Comparison of ENCODE assay signal across 1 cellular context in the genomic region with DNA sequence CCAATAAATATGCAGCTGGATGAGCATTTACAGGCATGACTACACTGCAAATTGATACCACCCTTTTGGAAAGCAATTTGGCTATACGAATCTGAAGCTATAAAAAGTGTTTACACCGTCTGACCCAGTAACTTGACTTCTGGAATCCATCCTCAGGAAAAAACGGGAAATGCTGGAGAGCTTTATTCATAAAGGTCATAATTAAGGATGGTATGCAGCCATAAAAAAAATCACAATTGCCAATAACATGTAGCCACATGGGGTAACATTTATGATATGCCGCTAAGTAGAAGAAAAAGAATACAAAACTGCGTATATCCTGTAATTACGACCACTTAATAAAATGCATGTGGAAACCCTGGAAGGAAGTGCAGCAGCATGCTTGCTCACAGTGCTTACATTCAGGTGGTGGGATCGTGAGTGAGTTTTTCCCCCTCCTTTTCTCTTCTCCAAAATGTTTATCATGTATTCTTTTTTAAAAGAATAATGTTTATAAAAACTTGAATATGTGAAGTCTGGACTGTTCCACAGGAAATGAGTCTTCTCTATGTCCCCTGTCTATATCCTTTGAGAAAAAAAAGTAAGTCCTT.
TF ChIP-seq lines count a peak whose summit lies in the region.

No MANE protein-coding gene starts in this region.

TF ChIP-seq in endothelial cell of umbilical vein, 7 proteins besides CTCF, POLR2A, EP300 and RAD21 (continued from another document):
- TF ChIP-seq, protein P1, sequence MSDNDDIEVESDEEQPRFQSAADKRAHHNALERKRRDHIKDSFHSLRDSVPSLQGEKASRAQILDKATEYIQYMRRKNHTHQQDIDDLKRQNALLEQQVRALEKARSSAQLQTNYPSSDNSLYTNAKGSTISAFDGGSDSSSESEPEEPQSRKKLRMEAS (IDR thresholded peaks at IDR 0.05; ENCODE audit: insufficient read depth, insufficient read length): no peak
- no peak for TF ChIP-seq EZH2 (IDR thresholded peaks at IDR 0.05; ENCODE audit: borderline replicate concordance, low read depth, low read length, severe bottlenecking)
TF ChIP-seq in endothelial cell of umbilical vein: peak in this region for 0.
